ENCODE assay signal across 21 cellular contexts in the genomic region with DNA sequence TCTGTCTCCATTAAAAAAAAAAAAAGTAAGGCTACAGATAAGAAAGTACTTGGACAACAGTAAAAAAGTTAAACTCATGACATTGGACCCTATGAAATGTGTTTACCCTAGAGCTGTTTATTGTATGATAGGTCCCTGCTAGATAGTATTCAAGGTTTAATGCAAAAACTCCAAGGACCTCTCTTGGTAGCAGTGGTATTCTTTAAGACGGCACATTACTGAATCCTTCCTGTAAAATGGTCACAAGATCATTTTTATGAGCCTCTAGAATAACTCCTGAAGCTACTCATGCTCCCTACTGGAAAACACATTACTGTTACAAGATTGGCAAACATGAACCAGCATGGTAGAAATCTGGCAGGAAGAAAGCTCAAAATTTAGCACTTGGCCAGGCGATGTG. TPM values are rescaled to one million over a fixed set of nuclear protein-coding genes. Genes with fewer than 3 reads are reported as not detected.
A peak's percentile ranks its signal among the peaks of the same experiment; 100 is the strongest.
DNase-seq lines count a peak whose midpoint lies in the region; ATAC-seq, FAIRE-seq and TF ChIP-seq lines count a peak whose summit lies in the region.
"Had no signal": no experiment of that assay in that cellular context is flagged by ENCODE, and none has a peak within 500 bp of the region (broad histone marks: within the 10 kb centered on the region; RNA-seq: fewer than 3 reads in every experiment).

No MANE protein-coding gene starts in this region.

- H3K4me3 Mint-ChIP-seq in CD4-positive, alpha-beta T cell, result no peak overlapping the region
- H3K4me3 Mint-ChIP-seq in activated CD4-positive, alpha-beta memory T cell treated with anti-CD3 and anti-CD28 coated beads, Interleukin-2, amount 10 ng/mL, durations not matched to agents 7 days and 5 days, result no peak overlapping the region
- H3K4me3 Mint-ChIP-seq in activated T-helper 1 cell treated with anti-CD3 and anti-CD28 coated beads, Interleukin-12 subunit alpha, Interleukin-12 subunit beta, Interleukin-2, Interleukin-4 antibody, amounts not matched to agents 30 ng/mL and 10 ng/mL and 1 ng/mL, durations not matched to agents 14 hours and 24 hours and 36 hours, result no peak overlapping the region

- 43 to 54% methylated on average over 2 of the region's 2 CpGs for WGBS in pancreas, 2 donors

- FAIRE-seq in pancreas (lab: Jason Lieb, UNC), result no peak
- FAIRE-seq: G401.6 had no signal

- no peaks in the 10 kb centered on the region for H3K9me3 ChIP-seq in CD4-positive, alpha-beta T cell (ENCODE audit: control insufficient read depth, low read length)
- no peaks in the 10 kb centered on the region for H3K9me3 ChIP-seq in HEK293 (ENCODE audit: control insufficient read depth, insufficient read depth, low read depth, low read length)
- no peaks in the 10 kb centered on the region for H3K9me3 ChIP-seq in pancreas

- peak overlapping the region; percentile 67 for H3K27ac Mint-ChIP-seq in CD4-positive, alpha-beta T cell
- H3K27ac Mint-ChIP-seq in activated CD4-positive, alpha-beta memory T cell treated with anti-CD3 and anti-CD28 coated beads, Interleukin-2, amount 10 ng/mL, durations not matched to agents 7 days and 5 days, result peak overlapping the region; percentile 30
- H3K27ac Mint-ChIP-seq in activated T-helper 1 cell treated with anti-CD3 and anti-CD28 coated beads, Interleukin-12 subunit alpha, Interleukin-12 subunit beta, Interleukin-2, Interleukin-4 antibody, amounts not matched to agents 30 ng/mL and 10 ng/mL and 1 ng/mL, durations not matched to agents 14 hours and 24 hours and 36 hours, result no peak overlapping the region

- H3K36me3 ChIP-seq in HEK293 (ENCODE audit: control insufficient read depth in 2 of 2, insufficient read depth in 1 of 2, low read length in 2 of 2), result peaks cover 0 to 3% of the 10 kb centered on the region in 2 experiments; a peak in 1 of 3 replicates
- no peaks in the 10 kb centered on the region for H3K36me3 ChIP-seq in pancreas

- H3K9me3 Mint-ChIP-seq in CD4-positive, alpha-beta T cell, result no peaks in the 10 kb centered on the region
- H3K9me3 Mint-ChIP-seq in activated CD4-positive, alpha-beta memory T cell treated with anti-CD3 and anti-CD28 coated beads, Interleukin-2, amount 10 ng/mL, durations not matched to agents 7 days and 5 days, result no peaks in the 10 kb centered on the region
- H3K9me3 Mint-ChIP-seq in activated T-helper 1 cell treated with anti-CD3 and anti-CD28 coated beads, Interleukin-12 subunit alpha, Interleukin-12 subunit beta, Interleukin-2, Interleukin-4 antibody, amounts not matched to agents 30 ng/mL and 10 ng/mL and 1 ng/mL, durations not matched to agents 14 hours and 24 hours and 36 hours, result no peaks in the 10 kb centered on the region

- H3K4me3 ChIP-seq in HEK293 (ENCODE audit: low read depth, low read length) (no peak overlapping the region), pancreas (no peak overlapping the region)
- H3K4me3 ChIP-seq: K562 had no signal

- H3K36me3 Mint-ChIP-seq in CD4-positive, alpha-beta T cell (ENCODE audit: low read depth), result peaks cover 47% of the 10 kb centered on the region
- H3K36me3 Mint-ChIP-seq in activated CD4-positive, alpha-beta memory T cell treated with anti-CD3 and anti-CD28 coated beads, Interleukin-2, amount 10 ng/mL, durations not matched to agents 7 days and 5 days (ENCODE audit: low read depth), result peaks cover 56% of the 10 kb centered on the region
- H3K36me3 Mint-ChIP-seq in activated T-helper 1 cell treated with anti-CD3 and anti-CD28 coated beads, Interleukin-12 subunit alpha, Interleukin-12 subunit beta, Interleukin-2, Interleukin-4 antibody, amounts not matched to agents 30 ng/mL and 10 ng/mL and 1 ng/mL, durations not matched to agents 14 hours and 24 hours and 36 hours (ENCODE audit: low read depth), result peaks cover 29% of the 10 kb centered on the region

- TF ChIP-seq CTCF in CD4-positive, alpha-beta T cell (IDR thresholded peaks at IDR 0.05), result no peak
- TF ChIP-seq CTCF in HEK293 (tag by site-specific recombination; IDR thresholded peaks at IDR 0.05), result no peak
- TF ChIP-seq CTCF in pancreas (IDR thresholded peaks at IDR 0.05), result no peak
- TF ChIP-seq CTCF in RWPE1 (conservative IDR thresholded peaks at IDR 0.05; ENCODE audit: low read depth), result no peak

- intact Hi-C loops in CD4-positive, alpha-beta T cell (cut with DNase I, micrococcal nuclease), result loop anchor here in 1 of 2 experiments (5.0 kb wide), 1 partner anchor 102 kb away; the partner anchor contains the start of gene HNRNPLL
- intact Hi-C loops in pancreas (cut with DNase I), result no loop called here
- intact Hi-C loops in activated T-helper 1 cell treated with anti-CD3 and anti-CD28 coated beads, Interleukin-12 subunit alpha, Interleukin-12 subunit beta, Interleukin-2, Interleukin-4 antibody, amounts not matched to agents 30 ng/mL and 10 ng/mL and 1 ng/mL, durations not matched to agents 14 hours and 24 hours and 36 hours (cut with micrococcal nuclease), result no loop called here

- CTCF ChIA-PET in CD4-positive, alpha-beta T cell (lab: Charles Lee), result interaction anchor here (1.3 to 1.9 kb wide), 2 partner anchors 23 to 101 kb away, joined by 5 to 6 read pairs; no protein-coding TSS in a partner anchor
- CTCF ChIA-PET in HEK293 (lab: Yijun Ruan, JAX), result interaction anchor here (0.7 to 1.7 kb wide), 3 partner anchors 17 to 103 kb away, joined by 3 to 5 read pairs (median 3); no protein-coding TSS in a partner anchor
- CTCF ChIA-PET in activated CD4-positive, alpha-beta memory T cell treated with anti-CD3 and anti-CD28 coated beads, Interleukin-2, amount 10 ng/mL, durations not matched to agents 7 days and 5 days (lab: Charles Lee), result interaction anchor here (0.7 to 1.7 kb wide), 5 partner anchors 11 to 123 kb away, joined by 3 to 8 read pairs (median 4); no protein-coding TSS in a partner anchor
- CTCF ChIA-PET in RWPE1 (lab: Yijun Ruan, JAX), result interaction anchor here (0.6 kb wide), 2 partner anchors 99 to 357 kb away, joined by 3 to 4 read pairs; no protein-coding TSS in a partner anchor

- ATAC-seq in CD4-positive, alpha-beta T cell (ENCODE audit: poor library complexity), result no peak
- ATAC-seq in pancreas, result peak in 3 of 4 donors; percentile 12 to 70 (median 58)

- no peak for DNase-seq in CD4-positive, alpha-beta T cell
- DNase-seq in activated CD4-positive, alpha-beta memory T cell treated with anti-CD3 and anti-CD28 coated beads, Interleukin-2, amount 10 ng/mL, durations not matched to agents 7 days and 5 days, result no peak
- no peak for DNase-seq in pancreas
- DNase-seq in RWPE1 (ENCODE audit: low spot score), result no peak
- no peak for DNase-seq in activated T-helper 1 cell treated with anti-CD3 and anti-CD28 coated beads, Interleukin-12 subunit alpha, Interleukin-12 subunit beta, Interleukin-2, Interleukin-4 antibody, amounts not matched to agents 30 ng/mL and 10 ng/mL and 1 ng/mL, durations not matched to agents 14 hours and 24 hours and 36 hours (ENCODE audit: low spot score)
- DNase-seq in kidney glomerular epithelial cell (lab: John Stamatoyannopoulos, UW), result no peak
- DNase-seq: C1 segment of cervical spinal cord, COR-L47, DMS 273 treated with DMSO at 0.1 percent for 48 hours, DND-41, H7, NCI-H1417, NCI-H187, NCI-H2107, NCI-H510A treated with DMSO at 0.1 percent for 48 hours, NCI-H82, RPMI8226, SIG-M5 had no signal

- H3K27me3 ChIP-seq in CD4-positive, alpha-beta T cell (ENCODE audit: control insufficient read depth, insufficient read depth, low read length), result no peaks in the 10 kb centered on the region
- no peaks in the 10 kb centered on the region for H3K27me3 ChIP-seq in pancreas

- H3K4me1 Mint-ChIP-seq in CD4-positive, alpha-beta T cell (ENCODE audit: low read depth), result peaks cover 72% of the 10 kb centered on the region
- H3K4me1 Mint-ChIP-seq in activated CD4-positive, alpha-beta memory T cell treated with anti-CD3 and anti-CD28 coated beads, Interleukin-2, amount 10 ng/mL, durations not matched to agents 7 days and 5 days, result peaks cover 70% of the 10 kb centered on the region
- peaks cover 64% of the 10 kb centered on the region for H3K4me1 Mint-ChIP-seq in activated T-helper 1 cell treated with anti-CD3 and anti-CD28 coated beads, Interleukin-12 subunit alpha, Interleukin-12 subunit beta, Interleukin-2, Interleukin-4 antibody, amounts not matched to agents 30 ng/mL and 10 ng/mL and 1 ng/mL, durations not matched to agents 14 hours and 24 hours and 36 hours (ENCODE audit: low read depth)

- H3K4me1 ChIP-seq in HEK293 (ENCODE audit: control insufficient read depth, insufficient read depth, low read length), result peaks cover 8% of the 10 kb centered on the region
- no peaks in the 10 kb centered on the region for H3K4me1 ChIP-seq in pancreas

- no peaks in the 10 kb centered on the region for H3K27me3 Mint-ChIP-seq in CD4-positive, alpha-beta T cell
- no peaks in the 10 kb centered on the region for H3K27me3 Mint-ChIP-seq in activated CD4-positive, alpha-beta memory T cell treated with anti-CD3 and anti-CD28 coated beads, Interleukin-2, amount 10 ng/mL, durations not matched to agents 7 days and 5 days
- no peaks in the 10 kb centered on the region for H3K27me3 Mint-ChIP-seq in activated T-helper 1 cell treated with anti-CD3 and anti-CD28 coated beads, Interleukin-12 subunit alpha, Interleukin-12 subunit beta, Interleukin-2, Interleukin-4 antibody, amounts not matched to agents 30 ng/mL and 10 ng/mL and 1 ng/mL, durations not matched to agents 14 hours and 24 hours and 36 hours (ENCODE audit: insufficient read depth)

- no peak overlapping the region for H3K27ac ChIP-seq in CD4-positive, alpha-beta T cell (ENCODE audit: low read depth, low read length)
- no peak overlapping the region for H3K27ac ChIP-seq in HEK293 (ENCODE audit: extremely low read depth, low read depth, low read length)
- peak overlapping the region in 1 of 4 donors; percentile 27 for H3K27ac ChIP-seq in pancreas
- H3K27ac ChIP-seq in RWPE1, result no peak overlapping the region

- POLR2A ChIA-PET in CD4-positive, alpha-beta T cell (lab: Charles Lee), result interaction anchor here (1.0 to 3.1 kb wide), 4 partner anchors 23 to 123 kb away, joined by 3 to 11 read pairs (median 6); partner anchors contain the start of gene SRSF7
- POLR2A ChIA-PET in HEK293 (lab: Yijun Ruan, JAX) (interaction anchor here (1.5 to 1.9 kb wide), 2 partner anchors 47 kb away, joined by 4 read pairs; partner anchors contain the start of gene SRSF7), RWPE1 (lab: Yijun Ruan, JAX; ENCODE audit: low non-redundant PET) (no interaction called here)
- POLR2A ChIA-PET in activated CD4-positive, alpha-beta memory T cell treated with anti-CD3 and anti-CD28 coated beads, Interleukin-2, amount 10 ng/mL, durations not matched to agents 7 days and 5 days (lab: Charles Lee), result interaction anchor here (1.3 to 2.5 kb wide), 5 partner anchors 9 to 106 kb away, joined by 3 to 8 read pairs (median 5); no protein-coding TSS in a partner anchor

RNA-seq across cellular contexts. Expression of gene GALM, which starts 38.8 kb away (rescaled TPM):
- 1 to 10 TPM; 5.9 to 7.0 TPM for total RNA-seq in CD4-positive, alpha-beta T cell
- 10 to 100 TPM; 94.7 to 97.4 TPM for total RNA-seq in activated CD4-positive, alpha-beta memory T cell treated with anti-CD3 and anti-CD28 coated beads, Interleukin-2, amount 10 ng/mL, durations not matched to agents 7 days and 5 days
- total RNA-seq in pancreas, result 10 to 100 TPM in 1 of 6 donors, 1 to 10 TPM in 5; 6.3 to 10.9 (median 7.4) TPM
- 1 to 10 TPM; 5.4 to 7.6 TPM for polyA plus RNA-seq in pancreas
- total RNA-seq in activated T-helper 1 cell treated with anti-CD3 and anti-CD28 coated beads, Interleukin-12 subunit alpha, Interleukin-12 subunit beta, Interleukin-2, Interleukin-4 antibody, amounts not matched to agents 30 ng/mL and 10 ng/mL and 1 ng/mL, durations not matched to agents 14 hours and 24 hours and 36 hours, result 77.0 and 78.4 TPM in 2 replicates

RNA-seq across cellular contexts. Expression of gene SRSF7, which starts 46.5 kb away (rescaled TPM):
- 100 to 1,000 TPM; 550 to 557 TPM for total RNA-seq in CD4-positive, alpha-beta T cell
- 100 to 1,000 TPM; 243 to 249 TPM for total RNA-seq in activated CD4-positive, alpha-beta memory T cell treated with anti-CD3 and anti-CD28 coated beads, Interleukin-2, amount 10 ng/mL, durations not matched to agents 7 days and 5 days
- total RNA-seq in pancreas, result 10 to 100 TPM; 27.4 to 60.8 (median 39.9) TPM
- 100 to 1,000 TPM in 1 of 2 donors, 10 to 100 TPM in 1; 75.4 to 119 TPM for polyA plus RNA-seq in pancreas
- total RNA-seq in activated T-helper 1 cell treated with anti-CD3 and anti-CD28 coated beads, Interleukin-12 subunit alpha, Interleukin-12 subunit beta, Interleukin-2, Interleukin-4 antibody, amounts not matched to agents 30 ng/mL and 10 ng/mL and 1 ng/mL, durations not matched to agents 14 hours and 24 hours and 36 hours, result 417 and 422 TPM in 2 replicates
